2 cellular contexts compared by ENCODE assay signal in the genomic region with DNA sequence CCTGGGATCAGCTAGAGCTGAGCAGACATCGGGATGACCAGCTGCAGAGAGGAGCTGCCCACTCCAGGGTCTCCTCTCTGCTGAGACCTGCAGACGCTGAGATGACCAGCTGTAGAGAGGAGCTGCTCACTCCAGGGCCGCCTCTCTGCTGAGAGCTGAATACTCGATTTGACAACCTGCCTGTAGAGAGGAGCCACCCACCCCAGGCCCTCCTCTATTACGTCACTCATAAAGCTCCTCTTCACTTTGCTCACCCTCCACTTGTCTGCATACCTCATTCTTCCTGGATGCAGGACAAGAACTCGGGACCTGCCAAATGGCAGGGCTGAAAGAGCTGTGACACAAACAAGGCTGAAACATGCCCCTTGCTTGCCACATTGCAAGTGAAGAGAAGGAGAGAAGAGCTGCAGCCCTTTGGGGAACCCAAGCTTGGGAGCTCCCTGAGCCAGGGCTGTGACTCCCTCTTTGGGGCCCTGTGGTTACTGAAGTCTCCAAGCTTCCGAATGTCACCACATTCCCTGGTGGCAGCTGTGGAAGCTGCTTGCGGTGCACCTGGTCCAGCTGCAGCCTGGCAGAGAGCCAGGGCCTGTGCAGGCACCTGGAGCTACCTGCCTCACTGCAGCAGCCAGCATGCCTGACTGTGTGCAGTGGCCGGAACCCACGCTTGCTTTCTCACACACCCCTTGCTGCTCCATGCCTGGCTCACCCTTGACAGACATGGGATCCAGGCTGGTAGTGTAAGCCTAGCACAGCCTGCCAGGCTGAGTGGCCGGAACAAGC.
TF ChIP-seq lines count a peak whose summit lies in the region.

No MANE protein-coding gene starts in this region.

TF ChIP-seq in WTC11, 78 proteins besides CTCF, POLR2A, EP300 and RAD21:
- TF ChIP-seq, protein P1, sequence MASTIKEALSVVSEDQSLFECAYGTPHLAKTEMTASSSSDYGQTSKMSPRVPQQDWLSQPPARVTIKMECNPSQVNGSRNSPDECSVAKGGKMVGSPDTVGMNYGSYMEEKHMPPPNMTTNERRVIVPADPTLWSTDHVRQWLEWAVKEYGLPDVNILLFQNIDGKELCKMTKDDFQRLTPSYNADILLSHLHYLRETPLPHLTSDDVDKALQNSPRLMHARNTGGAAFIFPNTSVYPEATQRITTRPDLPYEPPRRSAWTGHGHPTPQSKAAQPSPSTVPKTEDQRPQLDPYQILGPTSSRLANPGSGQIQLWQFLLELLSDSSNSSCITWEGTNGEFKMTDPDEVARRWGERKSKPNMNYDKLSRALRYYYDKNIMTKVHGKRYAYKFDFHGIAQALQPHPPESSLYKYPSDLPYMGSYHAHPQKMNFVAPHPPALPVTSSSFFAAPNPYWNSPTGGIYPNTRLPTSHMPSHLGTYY (CRISPR knock-in tag; IDR thresholded peaks at IDR 0.05): no peak
- TF ChIP-seq GTF2I (CRISPR knock-in tag; conservative IDR thresholded peaks at IDR 0.05): no peak
- TF ChIP-seq, protein P2, sequence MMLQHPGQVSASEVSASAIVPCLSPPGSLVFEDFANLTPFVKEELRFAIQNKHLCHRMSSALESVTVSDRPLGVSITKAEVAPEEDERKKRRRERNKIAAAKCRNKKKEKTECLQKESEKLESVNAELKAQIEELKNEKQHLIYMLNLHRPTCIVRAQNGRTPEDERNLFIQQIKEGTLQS (CRISPR knock-in tag; conservative IDR thresholded peaks at IDR 0.05): no peak

TF ChIP-seq in HepG2, 621 proteins besides CTCF, POLR2A, EP300 and RAD21 (continued from another document and continues in another):
- peak; percentile 17; the same call in 1 of the 2 replicates for TF ChIP-seq KDM5B (CRISPR knock-in tag; IDR thresholded peaks at IDR 0.05; ENCODE audit: borderline replicate concordance)
- 0 out of 2 replicates have a peak, but pooled peaks have one; percentile 15 for TF ChIP-seq BORCS8-MEF2B (CRISPR knock-in tag; IDR thresholded peaks at IDR 0.05)
- TF ChIP-seq ZSCAN9 (CRISPR knock-in tag; IDR thresholded peaks at IDR 0.05; ENCODE audit: borderline replicate concordance): no peak
- TF ChIP-seq ZNF263 (CRISPR knock-in tag; IDR thresholded peaks at IDR 0.05): 0 out of 2 replicates have a peak, but pooled peaks have one; percentile 38
- TF ChIP-seq CEBPG (CRISPR knock-in tag; IDR thresholded peaks at IDR 0.05): 0 out of 2 replicates have a peak, but pooled peaks have one; percentile 21
- TF ChIP-seq, protein P3, sequence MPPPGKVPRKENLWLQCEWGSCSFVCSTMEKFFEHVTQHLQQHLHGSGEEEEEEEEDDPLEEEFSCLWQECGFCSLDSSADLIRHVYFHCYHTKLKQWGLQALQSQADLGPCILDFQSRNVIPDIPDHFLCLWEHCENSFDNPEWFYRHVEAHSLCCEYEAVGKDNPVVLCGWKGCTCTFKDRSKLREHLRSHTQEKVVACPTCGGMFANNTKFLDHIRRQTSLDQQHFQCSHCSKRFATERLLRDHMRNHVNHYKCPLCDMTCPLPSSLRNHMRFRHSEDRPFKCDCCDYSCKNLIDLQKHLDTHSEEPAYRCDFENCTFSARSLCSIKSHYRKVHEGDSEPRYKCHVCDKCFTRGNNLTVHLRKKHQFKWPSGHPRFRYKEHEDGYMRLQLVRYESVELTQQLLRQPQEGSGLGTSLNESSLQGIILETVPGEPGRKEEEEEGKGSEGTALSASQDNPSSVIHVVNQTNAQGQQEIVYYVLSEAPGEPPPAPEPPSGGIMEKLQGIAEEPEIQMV (CRISPR knock-in tag; IDR thresholded peaks at IDR 0.05; ENCODE audit: low read depth): no peak
- no peak for TF ChIP-seq HMG20B (CRISPR knock-in tag; conservative IDR thresholded peaks at IDR 0.05)
- 0 out of 2 replicates have a peak, but pooled peaks have one; percentile 62 for TF ChIP-seq ARID2 (CRISPR knock-in tag; IDR thresholded peaks at IDR 0.05; ENCODE audit: borderline replicate concordance)
- TF ChIP-seq SNRNP70 (IDR thresholded peaks at IDR 0.05; ENCODE audit: low read depth, low read length): no peak
- TF ChIP-seq NR3C1 (CRISPR knock-in tag; IDR thresholded peaks at IDR 0.05): no peak
- TF ChIP-seq, protein P4, sequence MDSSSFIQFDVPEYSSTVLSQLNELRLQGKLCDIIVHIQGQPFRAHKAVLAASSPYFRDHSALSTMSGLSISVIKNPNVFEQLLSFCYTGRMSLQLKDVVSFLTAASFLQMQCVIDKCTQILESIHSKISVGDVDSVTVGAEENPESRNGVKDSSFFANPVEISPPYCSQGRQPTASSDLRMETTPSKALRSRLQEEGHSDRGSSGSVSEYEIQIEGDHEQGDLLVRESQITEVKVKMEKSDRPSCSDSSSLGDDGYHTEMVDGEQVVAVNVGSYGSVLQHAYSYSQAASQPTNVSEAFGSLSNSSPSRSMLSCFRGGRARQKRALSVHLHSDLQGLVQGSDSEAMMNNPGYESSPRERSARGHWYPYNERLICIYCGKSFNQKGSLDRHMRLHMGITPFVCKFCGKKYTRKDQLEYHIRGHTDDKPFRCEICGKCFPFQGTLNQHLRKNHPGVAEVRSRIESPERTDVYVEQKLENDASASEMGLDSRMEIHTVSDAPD (CRISPR knock-in tag; IDR thresholded peaks at IDR 0.05): 0 out of 2 replicates have a peak, but pooled peaks have one; percentile 22
- no peak for TF ChIP-seq ZNF891 (CRISPR knock-in tag; IDR thresholded peaks at IDR 0.05)
- TF ChIP-seq TOPORS (CRISPR knock-in tag; IDR thresholded peaks at IDR 0.05): no peak
- TF ChIP-seq, protein P5, sequence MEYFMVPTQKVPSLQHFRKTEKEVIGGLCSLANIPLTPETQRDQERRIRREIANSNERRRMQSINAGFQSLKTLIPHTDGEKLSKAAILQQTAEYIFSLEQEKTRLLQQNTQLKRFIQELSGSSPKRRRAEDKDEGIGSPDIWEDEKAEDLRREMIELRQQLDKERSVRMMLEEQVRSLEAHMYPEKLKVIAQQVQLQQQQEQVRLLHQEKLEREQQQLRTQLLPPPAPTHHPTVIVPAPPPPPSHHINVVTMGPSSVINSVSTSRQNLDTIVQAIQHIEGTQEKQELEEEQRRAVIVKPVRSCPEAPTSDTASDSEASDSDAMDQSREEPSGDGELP (IDR thresholded peaks at IDR 0.05; ENCODE audit: borderline replicate concordance, low read depth): peak; percentile 23; the same call in 1 of the 2 replicates
- no peak for TF ChIP-seq TAF1 (CRISPR knock-in tag; IDR thresholded peaks at IDR 0.05)
- no peak for TF ChIP-seq ZNF446 (CRISPR knock-in tag; IDR thresholded peaks at IDR 0.05)
- peak; percentile 23 for TF ChIP-seq TEAD3 (CRISPR knock-in tag; optimal IDR thresholded peaks at IDR 0.05; ENCODE audit: borderline replicate concordance)
- TF ChIP-seq, protein P6, sequence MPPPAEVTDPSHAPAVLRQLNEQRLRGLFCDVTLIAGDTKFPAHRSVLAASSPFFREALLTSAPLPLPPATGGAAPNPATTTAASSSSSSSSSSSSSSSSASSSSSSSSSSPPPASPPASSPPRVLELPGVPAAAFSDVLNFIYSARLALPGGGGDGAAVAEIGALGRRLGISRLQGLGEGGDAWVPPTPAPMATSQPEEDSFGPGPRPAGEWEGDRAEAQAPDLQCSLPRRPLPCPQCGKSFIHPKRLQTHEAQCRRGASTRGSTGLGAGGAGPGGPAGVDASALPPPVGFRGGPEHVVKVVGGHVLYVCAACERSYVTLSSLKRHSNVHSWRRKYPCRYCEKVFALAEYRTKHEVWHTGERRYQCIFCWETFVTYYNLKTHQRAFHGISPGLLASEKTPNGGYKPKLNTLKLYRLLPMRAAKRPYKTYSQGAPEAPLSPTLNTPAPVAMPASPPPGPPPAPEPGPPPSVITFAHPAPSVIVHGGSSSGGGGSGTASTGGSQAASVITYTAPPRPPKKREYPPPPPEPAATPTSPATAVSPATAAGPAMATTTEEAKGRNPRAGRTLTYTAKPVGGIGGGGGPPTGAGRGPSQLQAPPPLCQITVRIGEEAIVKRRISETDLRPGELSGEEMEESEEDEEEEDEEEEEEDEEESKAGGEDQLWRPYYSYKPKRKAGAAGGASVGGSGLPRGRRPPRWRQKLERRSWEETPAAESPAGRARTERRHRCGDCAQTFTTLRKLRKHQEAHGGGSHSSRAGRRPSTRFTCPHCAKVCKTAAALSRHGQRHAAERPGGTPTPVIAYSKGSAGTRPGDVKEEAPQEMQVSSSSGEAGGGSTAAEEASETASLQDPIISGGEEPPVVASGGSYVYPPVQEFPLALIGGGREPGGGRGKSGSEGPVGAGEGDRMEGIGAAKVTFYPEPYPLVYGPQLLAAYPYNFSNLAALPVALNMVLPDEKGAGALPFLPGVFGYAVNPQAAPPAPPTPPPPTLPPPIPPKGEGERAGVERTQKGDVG (CRISPR knock-in tag; IDR thresholded peaks at IDR 0.05; ENCODE audit: borderline replicate concordance): 0 out of 2 replicates have a peak, but pooled peaks have one; percentile 21
- TF ChIP-seq FOXP1 (IDR thresholded peaks at IDR 0.05): no peak
- TF ChIP-seq FOXP1 (CRISPR knock-in tag; IDR thresholded peaks at IDR 0.05): no peak
- 0 out of 2 replicates have a peak, but pooled peaks have one; percentile 6 for TF ChIP-seq ESRRA (CRISPR knock-in tag; IDR thresholded peaks at IDR 0.05; ENCODE audit: low read depth)
- TF ChIP-seq U2AF1 (optimal IDR thresholded peaks at IDR 0.05; ENCODE audit: low read depth, low read length): no peak
- TF ChIP-seq, protein P7, sequence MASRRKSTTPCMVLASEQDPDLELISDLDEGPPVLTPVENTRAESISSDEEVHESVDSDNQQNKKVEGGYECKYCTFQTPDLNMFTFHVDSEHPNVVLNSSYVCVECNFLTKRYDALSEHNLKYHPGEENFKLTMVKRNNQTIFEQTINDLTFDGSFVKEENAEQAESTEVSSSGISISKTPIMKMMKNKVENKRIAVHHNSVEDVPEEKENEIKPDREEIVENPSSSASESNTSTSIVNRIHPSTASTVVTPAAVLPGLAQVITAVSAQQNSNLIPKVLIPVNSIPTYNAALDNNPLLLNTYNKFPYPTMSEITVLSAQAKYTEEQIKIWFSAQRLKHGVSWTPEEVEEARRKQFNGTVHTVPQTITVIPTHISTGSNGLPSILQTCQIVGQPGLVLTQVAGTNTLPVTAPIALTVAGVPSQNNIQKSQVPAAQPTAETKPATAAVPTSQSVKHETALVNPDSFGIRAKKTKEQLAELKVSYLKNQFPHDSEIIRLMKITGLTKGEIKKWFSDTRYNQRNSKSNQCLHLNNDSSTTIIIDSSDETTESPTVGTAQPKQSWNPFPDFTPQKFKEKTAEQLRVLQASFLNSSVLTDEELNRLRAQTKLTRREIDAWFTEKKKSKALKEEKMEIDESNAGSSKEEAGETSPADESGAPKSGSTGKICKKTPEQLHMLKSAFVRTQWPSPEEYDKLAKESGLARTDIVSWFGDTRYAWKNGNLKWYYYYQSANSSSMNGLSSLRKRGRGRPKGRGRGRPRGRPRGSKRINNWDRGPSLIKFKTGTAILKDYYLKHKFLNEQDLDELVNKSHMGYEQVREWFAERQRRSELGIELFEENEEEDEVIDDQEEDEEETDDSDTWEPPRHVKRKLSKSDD (CRISPR knock-in tag; IDR thresholded peaks at IDR 0.05; ENCODE audit: low read depth): no peak
- TF ChIP-seq, protein P8, sequence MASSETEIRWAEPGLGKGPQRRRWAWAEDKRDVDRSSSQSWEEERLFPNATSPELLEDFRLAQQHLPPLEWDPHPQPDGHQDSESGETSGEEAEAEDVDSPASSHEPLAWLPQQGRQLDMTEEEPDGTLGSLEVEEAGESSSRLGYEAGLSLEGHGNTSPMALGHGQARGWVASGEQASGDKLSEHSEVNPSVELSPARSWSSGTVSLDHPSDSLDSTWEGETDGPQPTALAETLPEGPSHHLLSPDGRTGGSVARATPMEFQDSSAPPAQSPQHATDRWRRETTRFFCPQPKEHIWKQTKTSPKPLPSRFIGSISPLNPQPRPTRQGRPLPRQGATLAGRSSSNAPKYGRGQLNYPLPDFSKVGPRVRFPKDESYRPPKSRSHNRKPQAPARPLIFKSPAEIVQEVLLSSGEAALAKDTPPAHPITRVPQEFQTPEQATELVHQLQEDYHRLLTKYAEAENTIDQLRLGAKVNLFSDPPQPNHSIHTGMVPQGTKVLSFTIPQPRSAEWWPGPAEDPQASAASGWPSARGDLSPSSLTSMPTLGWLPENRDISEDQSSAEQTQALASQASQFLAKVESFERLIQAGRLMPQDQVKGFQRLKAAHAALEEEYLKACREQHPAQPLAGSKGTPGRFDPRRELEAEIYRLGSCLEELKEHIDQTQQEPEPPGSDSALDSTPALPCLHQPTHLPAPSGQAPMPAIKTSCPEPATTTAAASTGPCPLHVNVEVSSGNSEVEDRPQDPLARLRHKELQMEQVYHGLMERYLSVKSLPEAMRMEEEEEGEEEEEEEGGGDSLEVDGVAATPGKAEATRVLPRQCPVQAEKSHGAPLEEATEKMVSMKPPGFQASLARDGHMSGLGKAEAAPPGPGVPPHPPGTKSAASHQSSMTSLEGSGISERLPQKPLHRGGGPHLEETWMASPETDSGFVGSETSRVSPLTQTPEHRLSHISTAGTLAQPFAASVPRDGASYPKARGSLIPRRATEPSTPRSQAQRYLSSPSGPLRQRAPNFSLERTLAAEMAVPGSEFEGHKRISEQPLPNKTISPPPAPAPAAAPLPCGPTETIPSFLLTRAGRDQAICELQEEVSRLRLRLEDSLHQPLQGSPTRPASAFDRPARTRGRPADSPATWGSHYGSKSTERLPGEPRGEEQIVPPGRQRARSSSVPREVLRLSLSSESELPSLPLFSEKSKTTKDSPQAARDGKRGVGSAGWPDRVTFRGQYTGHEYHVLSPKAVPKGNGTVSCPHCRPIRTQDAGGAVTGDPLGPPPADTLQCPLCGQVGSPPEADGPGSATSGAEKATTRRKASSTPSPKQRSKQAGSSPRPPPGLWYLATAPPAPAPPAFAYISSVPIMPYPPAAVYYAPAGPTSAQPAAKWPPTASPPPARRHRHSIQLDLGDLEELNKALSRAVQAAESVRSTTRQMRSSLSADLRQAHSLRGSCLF (CRISPR knock-in tag; IDR thresholded peaks at IDR 0.05; ENCODE audit: borderline replicate concordance): no peak
- TF ChIP-seq, protein P9, sequence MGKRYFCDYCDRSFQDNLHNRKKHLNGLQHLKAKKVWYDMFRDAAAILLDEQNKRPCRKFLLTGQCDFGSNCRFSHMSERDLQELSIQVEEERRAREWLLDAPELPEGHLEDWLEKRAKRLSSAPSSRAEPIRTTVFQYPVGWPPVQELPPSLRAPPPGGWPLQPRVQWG (CRISPR knock-in tag; IDR thresholded peaks at IDR 0.05; ENCODE audit: borderline replicate concordance, low read depth): no peak
- no peak for TF ChIP-seq SCMH1 (CRISPR knock-in tag; IDR thresholded peaks at IDR 0.05; ENCODE audit: borderline replicate concordance)
- 0 out of 2 replicates have a peak, but pooled peaks have one; percentile 7 for TF ChIP-seq PHF20 (CRISPR knock-in tag; IDR thresholded peaks at IDR 0.05)
- TF ChIP-seq ZNF572 (CRISPR knock-in tag; IDR thresholded peaks at IDR 0.05): 0 out of 2 replicates have a peak, but pooled peaks have one; percentile 34
- peak; percentile 41; the same call in 1 of the 2 replicates for TF ChIP-seq CREB1 (IDR thresholded peaks at IDR 0.05)
- TF ChIP-seq CREB1 (CRISPR knock-in tag; IDR thresholded peaks at IDR 0.05): no peak
- TF ChIP-seq, protein P10, sequence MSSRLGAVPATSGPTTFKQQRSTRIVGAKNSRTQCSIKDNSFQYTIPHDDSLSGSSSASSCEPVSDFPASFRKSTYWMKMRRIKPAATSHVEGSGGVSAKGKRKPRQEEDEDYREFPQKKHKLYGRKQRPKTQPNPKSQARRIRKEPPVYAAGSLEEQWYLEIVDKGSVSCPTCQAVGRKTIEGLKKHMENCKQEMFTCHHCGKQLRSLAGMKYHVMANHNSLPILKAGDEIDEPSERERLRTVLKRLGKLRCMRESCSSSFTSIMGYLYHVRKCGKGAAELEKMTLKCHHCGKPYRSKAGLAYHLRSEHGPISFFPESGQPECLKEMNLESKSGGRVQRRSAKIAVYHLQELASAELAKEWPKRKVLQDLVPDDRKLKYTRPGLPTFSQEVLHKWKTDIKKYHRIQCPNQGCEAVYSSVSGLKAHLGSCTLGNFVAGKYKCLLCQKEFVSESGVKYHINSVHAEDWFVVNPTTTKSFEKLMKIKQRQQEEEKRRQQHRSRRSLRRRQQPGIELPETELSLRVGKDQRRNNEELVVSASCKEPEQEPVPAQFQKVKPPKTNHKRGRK (CRISPR knock-in tag; IDR thresholded peaks at IDR 0.05): no peak
- no peak for TF ChIP-seq SPEN (CRISPR knock-in tag; IDR thresholded peaks at IDR 0.05; ENCODE audit: low read depth)
- TF ChIP-seq ATF7 (IDR thresholded peaks at IDR 0.05): peak; percentile 53
- no peak for TF ChIP-seq ATF7 (CRISPR knock-in tag; IDR thresholded peaks at IDR 0.05)
- no peak for TF ChIP-seq ZFX (CRISPR knock-in tag; IDR thresholded peaks at IDR 0.05; ENCODE audit: low read depth)
- TF ChIP-seq PCBP1 (IDR thresholded peaks at IDR 0.05; ENCODE audit: borderline replicate concordance, low read depth, low read length): no peak
